In the genomic region with DNA sequence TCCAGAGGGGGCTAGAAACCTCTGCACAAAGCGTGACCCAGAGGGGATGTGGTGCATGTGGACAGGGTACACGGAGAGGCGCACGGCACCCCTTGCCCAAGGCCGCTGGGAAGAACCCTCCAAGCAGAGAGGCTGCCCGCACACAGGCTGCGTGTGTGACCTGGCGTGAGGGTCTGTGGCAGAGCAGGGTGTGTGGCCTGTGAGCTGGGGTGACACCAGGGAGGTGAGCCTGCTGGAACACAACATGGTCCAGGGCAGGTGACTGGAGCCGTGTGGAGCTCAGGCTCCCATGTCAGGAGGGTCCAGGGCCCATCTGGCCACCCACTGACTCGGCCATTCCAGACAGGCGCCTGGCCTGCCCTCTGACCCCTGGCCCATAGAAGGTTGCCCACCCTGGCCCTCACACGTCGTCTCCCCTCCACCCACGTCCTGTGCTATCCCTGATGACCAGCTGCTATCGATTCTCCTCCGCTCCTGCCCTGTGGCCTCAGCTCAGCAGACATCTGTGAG, we compare ENCODE assay signal across 1 cellular context.
TF ChIP-seq lines count a peak whose summit lies in the region.

No MANE protein-coding gene starts in this region.

TF ChIP-seq in GM23338, 12 proteins besides CTCF, POLR2A, EP300 and RAD21 (continued from another document):
- TF ChIP-seq, protein P1, sequence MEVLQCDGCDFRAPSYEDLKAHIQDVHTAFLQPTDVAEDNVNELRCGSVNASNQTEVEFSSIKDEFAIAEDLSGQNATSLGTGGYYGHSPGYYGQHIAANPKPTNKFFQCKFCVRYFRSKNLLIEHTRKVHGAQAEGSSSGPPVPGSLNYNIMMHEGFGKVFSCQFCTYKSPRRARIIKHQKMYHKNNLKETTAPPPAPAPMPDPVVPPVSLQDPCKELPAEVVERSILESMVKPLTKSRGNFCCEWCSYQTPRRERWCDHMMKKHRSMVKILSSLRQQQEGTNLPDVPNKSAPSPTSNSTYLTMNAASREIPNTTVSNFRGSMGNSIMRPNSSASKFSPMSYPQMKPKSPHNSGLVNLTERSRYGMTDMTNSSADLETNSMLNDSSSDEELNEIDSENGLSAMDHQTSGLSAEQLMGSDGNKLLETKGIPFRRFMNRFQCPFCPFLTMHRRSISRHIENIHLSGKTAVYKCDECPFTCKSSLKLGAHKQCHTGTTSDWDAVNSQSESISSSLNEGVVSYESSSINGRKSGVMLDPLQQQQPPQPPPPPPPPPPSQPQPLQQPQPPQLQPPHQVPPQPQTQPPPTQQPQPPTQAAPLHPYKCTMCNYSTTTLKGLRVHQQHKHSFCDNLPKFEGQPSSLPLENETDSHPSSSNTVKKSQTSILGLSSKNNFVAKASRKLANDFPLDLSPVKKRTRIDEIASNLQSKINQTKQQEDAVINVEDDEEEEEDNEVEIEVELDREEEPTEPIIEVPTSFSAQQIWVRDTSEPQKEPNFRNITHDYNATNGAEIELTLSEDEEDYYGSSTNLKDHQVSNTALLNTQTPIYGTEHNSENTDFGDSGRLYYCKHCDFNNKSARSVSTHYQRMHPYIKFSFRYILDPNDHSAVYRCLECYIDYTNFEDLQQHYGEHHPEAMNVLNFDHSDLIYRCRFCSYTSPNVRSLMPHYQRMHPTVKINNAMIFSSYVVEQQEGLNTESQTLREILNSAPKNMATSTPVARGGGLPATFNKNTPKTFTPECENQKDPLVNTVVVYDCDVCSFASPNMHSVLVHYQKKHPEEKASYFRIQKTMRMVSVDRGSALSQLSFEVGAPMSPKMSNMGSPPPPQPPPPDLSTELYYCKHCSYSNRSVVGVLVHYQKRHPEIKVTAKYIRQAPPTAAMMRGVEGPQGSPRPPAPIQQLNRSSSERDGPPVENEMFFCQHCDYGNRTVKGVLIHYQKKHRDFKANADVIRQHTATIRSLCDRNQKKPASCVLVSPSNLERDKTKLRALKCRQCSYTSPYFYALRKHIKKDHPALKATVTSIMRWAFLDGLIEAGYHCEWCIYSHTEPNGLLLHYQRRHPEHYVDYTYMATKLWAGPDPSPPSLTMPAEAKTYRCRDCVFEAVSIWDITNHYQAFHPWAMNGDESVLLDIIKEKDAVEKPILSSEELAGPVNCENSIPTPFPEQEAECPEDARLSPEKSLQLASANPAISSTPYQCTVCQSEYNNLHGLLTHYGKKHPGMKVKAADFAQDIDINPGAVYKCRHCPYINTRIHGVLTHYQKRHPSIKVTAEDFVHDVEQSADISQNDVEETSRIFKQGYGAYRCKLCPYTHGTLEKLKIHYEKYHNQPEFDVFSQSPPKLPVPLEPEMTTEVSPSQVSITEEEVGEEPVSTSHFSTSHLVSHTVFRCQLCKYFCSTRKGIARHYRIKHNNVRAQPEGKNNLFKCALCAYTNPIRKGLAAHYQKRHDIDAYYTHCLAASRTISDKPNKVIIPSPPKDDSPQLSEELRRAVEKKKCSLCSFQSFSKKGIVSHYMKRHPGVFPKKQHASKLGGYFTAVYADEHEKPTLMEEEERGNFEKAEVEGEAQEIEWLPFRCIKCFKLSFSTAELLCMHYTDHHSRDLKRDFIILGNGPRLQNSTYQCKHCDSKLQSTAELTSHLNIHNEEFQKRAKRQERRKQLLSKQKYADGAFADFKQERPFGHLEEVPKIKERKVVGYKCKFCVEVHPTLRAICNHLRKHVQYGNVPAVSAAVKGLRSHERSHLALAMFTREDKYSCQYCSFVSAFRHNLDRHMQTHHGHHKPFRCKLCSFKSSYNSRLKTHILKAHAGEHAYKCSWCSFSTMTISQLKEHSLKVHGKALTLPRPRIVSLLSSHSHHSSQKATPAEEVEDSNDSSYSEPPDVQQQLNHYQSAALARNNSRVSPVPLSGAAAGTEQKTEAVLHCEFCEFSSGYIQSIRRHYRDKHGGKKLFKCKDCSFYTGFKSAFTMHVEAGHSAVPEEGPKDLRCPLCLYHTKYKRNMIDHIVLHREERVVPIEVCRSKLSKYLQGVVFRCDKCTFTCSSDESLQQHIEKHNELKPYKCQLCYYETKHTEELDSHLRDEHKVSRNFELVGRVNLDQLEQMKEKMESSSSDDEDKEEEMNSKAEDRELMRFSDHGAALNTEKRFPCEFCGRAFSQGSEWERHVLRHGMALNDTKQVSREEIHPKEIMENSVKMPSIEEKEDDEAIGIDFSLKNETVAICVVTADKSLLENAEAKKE (CRISPR knock-in tag; IDR thresholded peaks at IDR 0.05) = no peak
- TF ChIP-seq, protein P2, sequence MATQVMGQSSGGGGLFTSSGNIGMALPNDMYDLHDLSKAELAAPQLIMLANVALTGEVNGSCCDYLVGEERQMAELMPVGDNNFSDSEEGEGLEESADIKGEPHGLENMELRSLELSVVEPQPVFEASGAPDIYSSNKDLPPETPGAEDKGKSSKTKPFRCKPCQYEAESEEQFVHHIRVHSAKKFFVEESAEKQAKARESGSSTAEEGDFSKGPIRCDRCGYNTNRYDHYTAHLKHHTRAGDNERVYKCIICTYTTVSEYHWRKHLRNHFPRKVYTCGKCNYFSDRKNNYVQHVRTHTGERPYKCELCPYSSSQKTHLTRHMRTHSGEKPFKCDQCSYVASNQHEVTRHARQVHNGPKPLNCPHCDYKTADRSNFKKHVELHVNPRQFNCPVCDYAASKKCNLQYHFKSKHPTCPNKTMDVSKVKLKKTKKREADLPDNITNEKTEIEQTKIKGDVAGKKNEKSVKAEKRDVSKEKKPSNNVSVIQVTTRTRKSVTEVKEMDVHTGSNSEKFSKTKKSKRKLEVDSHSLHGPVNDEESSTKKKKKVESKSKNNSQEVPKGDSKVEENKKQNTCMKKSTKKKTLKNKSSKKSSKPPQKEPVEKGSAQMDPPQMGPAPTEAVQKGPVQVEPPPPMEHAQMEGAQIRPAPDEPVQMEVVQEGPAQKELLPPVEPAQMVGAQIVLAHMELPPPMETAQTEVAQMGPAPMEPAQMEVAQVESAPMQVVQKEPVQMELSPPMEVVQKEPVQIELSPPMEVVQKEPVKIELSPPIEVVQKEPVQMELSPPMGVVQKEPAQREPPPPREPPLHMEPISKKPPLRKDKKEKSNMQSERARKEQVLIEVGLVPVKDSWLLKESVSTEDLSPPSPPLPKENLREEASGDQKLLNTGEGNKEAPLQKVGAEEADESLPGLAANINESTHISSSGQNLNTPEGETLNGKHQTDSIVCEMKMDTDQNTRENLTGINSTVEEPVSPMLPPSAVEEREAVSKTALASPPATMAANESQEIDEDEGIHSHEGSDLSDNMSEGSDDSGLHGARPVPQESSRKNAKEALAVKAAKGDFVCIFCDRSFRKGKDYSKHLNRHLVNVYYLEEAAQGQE (IDR thresholded peaks at IDR 0.05; ENCODE audit: unreplicated experiment) = no peak
TF ChIP-seq in GM23338: peak in this region for 0.
